In the genomic region with DNA sequence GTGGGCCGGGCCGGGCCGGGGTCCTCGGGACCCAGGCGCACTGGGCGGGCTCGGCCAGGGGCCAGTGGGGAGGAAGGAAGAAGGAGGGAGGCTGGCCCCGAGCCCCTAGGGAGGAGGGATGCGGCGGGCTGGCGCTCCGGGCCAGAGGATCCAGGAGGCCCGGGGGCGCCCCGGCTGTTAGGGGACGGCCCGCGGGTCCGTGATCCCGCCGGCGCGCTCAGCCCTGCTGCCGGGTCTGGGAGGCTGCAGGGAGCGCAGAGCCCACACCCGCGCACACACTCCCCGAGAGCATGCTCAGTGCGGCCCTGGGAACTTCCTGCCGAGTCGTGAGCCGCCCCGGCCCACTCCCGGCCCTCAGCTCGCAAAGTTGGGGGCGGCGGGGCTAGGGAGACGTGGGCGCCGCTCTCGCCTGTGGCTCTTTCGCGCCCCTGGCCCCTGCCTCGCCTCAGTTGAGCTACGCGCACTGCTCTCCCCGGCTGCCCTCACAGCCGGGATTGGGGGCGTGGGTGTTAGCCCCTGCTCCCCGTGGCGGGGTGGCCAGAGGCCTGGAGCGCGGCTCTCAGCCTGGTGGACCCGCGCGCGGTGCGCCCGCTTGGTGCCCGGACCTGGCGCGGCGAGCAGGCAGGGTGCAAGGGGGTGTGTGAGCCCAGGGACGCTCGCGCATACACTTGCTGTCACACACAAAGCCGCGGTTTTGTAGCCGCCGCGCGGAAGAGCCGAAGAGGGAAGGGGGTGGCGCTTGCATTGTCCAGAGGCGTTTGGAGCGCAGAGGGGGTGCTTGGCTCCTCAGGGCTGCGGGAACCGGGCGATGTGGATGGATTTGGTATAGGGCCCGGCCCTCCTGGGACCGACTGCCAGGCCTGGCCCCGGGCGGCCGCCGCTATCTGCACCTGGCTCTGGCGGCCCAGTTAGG, we compare ENCODE assay signal across 1 cellular context.
TF ChIP-seq lines count a peak whose summit lies in the region.

No MANE protein-coding gene starts in this region.

TF ChIP-seq in H1, 55 proteins besides CTCF, POLR2A, EP300 and RAD21 (continued from another document):
- TF ChIP-seq EZH2 (IDR thresholded peaks at IDR 0.05; ENCODE audit: low read depth, low read length, severe bottlenecking) (no peak), JUN (IDR thresholded peaks at IDR 0.05; ENCODE audit: low read depth, low read length) (no peak), PHF8 (conservative IDR thresholded peaks at IDR 0.05; ENCODE audit: low read depth, low read length) (0 out of 2 replicates have a peak, but pooled peaks have one; percentile 39), ASH2L (IDR thresholded peaks at IDR 0.05; ENCODE audit: low read length) (peak; percentile 61), SIX5 (IDR thresholded peaks at IDR 0.05; ENCODE audit: low read depth, low read length) (no peak), SIN3A (conservative IDR thresholded peaks at IDR 0.05 in 1 of 2, IDR thresholded peaks at IDR 0.05 in 1 of 2; ENCODE audit: low read depth in 1 of 2, low read length in 2 of 2) (0 out of 4 replicates have a peak, but pooled peaks of 1 of the 2 experiments have one; percentile 60), POU5F1 (IDR thresholded peaks at IDR 0.05; ENCODE audit: low read depth, low read length) (no peak), SP4 (IDR thresholded peaks at IDR 0.05; ENCODE audit: low read length) (no peak), KDM4A (IDR thresholded peaks at IDR 0.05; ENCODE audit: low read depth, low read length, severe bottlenecking) (peak; percentile 61), CREB1 (IDR thresholded peaks at IDR 0.05) (0 out of 2 replicates have a peak, but pooled peaks have one; percentile 17), RBBP5 (IDR thresholded peaks at IDR 0.05; ENCODE audit: borderline replicate concordance, low read depth, low read length) (peak; percentile 25; the same call in 1 of the 2 replicates), TAF1 (IDR thresholded peaks at IDR 0.05; ENCODE audit: low read depth, low read length) (peak; percentile 12; the same call in 1 of the 2 replicates), SUZ12 (IDR thresholded peaks at IDR 0.05; ENCODE audit: low read length) (peak; percentile 29; the same call in 1 of the 2 replicates), RXRA (IDR thresholded peaks at IDR 0.05; ENCODE audit: insufficient read depth, low read depth, low read length) (no peak), BRCA1 (IDR thresholded peaks at IDR 0.05; ENCODE audit: low read depth, low read length) (no peak), TCF12 (IDR thresholded peaks at IDR 0.05; ENCODE audit: low read depth, low read length) (0 out of 2 replicates have a peak, but pooled peaks have one; percentile 5)
- TF ChIP-seq, protein P1, sequence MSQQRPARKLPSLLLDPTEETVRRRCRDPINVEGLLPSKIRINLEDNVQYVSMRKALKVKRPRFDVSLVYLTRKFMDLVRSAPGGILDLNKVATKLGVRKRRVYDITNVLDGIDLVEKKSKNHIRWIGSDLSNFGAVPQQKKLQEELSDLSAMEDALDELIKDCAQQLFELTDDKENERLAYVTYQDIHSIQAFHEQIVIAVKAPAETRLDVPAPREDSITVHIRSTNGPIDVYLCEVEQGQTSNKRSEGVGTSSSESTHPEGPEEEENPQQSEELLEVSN (IDR thresholded peaks at IDR 0.05): 0 out of 2 replicates have a peak, but pooled peaks have one; percentile 11
